1 cellular context compared by ENCODE assay signal in the genomic region with DNA sequence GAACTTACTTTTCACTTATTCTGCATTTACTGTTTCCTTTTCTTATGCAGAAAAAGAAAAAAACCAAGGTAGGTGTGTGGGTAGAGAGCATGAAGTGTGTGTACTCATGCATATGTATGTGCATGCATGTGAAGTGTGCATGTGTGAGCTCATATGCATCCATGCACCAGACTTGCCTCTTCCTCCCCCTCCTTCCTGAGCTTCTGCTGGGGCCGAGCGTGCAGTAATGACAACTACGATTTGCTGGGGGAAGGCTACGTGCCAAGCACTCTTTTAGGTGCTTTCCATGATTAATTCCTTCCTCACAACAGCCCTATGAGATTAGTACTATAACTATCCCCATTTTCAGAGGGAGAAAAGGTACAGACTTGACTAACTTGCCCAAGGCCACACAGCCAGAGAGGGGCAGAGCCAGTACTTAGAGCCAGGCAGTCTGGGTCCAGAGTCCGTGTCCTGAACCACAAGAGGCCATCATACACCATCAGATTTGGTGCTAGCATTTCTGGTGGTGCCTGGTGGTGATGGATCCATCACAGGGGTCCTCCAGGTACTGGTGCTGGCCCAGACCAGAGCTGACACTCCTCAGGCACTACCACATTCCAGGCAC.
TF ChIP-seq lines count a peak whose summit lies in the region.

No MANE protein-coding gene starts in this region.

TF ChIP-seq in HepG2, 621 proteins besides CTCF, POLR2A, EP300 and RAD21 (continued from another document):
- TF ChIP-seq, protein P1, sequence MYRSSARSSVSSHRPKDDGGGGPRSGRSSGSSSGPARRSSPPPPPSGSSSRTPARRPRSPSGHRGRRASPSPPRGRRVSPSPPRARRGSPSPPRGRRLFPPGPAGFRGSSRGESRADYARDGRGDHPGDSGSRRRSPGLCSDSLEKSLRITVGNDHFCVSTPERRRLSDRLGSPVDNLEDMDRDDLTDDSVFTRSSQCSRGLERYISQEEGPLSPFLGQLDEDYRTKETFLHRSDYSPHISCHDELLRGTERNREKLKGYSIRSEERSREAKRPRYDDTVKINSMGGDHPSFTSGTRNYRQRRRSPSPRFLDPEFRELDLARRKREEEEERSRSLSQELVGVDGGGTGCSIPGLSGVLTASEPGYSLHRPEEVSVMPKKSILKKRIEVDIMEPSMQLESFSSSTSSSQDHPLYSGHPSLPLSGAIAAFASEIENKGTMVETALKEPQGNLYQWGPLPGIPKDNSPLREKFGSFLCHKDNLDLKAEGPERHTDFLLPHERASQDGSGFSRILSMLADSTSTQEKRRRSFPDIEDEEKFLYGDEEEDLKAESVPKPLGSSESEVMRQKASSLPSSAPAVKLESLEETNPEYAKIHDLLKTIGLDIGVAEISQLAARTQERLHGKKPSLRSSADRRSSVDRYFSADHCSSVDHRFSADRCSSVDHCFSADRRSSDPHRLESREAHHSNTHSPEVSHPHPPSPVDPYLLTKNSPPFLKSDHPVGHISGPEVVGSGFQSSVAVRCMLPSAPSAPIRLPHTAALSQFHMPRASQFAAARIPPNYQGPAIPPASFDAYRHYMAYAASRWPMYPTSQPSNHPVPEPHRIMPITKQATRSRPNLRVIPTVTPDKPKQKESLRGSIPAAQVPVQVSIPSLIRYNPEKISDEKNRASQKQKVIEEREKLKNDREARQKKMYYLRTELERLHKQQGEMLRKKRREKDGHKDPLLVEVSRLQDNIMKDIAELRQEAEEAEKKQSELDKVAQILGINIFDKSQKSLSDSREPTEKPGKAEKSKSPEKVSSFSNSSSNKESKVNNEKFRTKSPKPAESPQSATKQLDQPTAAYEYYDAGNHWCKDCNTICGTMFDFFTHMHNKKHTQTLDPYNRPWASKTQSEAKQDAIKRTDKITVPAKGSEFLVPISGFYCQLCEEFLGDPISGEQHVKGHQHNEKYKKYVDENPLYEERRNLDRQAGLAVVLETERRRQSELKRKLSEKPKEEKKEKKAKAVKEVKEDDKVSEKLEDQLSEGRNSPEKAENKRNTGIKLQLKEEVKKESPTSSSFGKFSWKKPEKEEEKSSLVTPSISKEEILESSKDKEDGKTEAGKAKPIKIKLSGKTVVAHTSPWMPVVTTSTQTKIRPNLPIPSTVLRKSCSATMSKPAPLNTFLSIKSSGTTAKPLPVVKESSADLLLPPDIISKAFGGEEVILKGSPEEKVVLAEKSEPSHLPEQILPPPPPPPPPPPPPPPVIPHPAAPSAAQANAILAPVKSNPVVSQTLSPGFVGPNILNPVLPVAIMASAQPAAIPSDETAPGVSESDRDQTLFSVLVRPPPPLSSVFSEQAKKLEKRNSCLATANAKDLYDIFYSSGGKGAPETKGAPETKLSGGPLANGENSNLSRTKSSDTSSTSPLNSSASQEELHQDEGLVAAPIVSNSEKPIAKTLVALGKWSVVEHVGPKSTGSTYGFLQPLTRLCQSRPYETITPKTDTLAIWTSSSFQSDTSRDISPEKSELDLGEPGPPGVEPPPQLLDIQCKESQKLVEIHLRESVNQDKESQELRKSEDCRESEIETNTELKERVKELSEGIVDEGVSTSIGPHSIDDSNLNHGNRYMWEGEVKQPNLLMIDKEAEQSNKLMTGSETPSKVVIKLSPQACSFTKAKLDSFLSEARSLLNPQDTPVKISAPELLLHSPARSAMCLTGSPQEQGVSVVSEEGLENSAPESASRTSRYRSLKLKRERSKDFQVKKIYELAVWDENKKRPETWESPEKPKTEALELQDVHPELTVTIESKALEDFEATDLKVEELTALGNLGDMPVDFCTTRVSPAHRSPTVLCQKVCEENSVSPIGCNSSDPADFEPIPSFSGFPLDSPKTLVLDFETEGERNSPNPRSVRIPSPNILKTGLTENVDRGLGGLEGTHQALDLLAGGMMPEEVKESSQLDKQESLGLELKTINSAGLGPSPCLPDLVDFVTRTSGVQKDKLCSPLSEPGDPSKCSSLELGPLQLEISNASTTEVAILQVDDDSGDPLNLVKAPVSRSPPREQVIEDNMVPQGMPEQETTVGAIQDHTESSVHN (CRISPR knock-in tag; IDR thresholded peaks at IDR 0.05), result no peak
- TF ChIP-seq CC2D1A (CRISPR knock-in tag; IDR thresholded peaks at IDR 0.05), result no peak
- no peak for TF ChIP-seq JUNB (CRISPR knock-in tag; IDR thresholded peaks at IDR 0.05; ENCODE audit: borderline replicate concordance)
- no peak for TF ChIP-seq ZNF382 (CRISPR knock-in tag; IDR thresholded peaks at IDR 0.05; ENCODE audit: borderline replicate concordance)
- no peak for TF ChIP-seq SRY (CRISPR knock-in tag; IDR thresholded peaks at IDR 0.05)
- TF ChIP-seq, protein P2, sequence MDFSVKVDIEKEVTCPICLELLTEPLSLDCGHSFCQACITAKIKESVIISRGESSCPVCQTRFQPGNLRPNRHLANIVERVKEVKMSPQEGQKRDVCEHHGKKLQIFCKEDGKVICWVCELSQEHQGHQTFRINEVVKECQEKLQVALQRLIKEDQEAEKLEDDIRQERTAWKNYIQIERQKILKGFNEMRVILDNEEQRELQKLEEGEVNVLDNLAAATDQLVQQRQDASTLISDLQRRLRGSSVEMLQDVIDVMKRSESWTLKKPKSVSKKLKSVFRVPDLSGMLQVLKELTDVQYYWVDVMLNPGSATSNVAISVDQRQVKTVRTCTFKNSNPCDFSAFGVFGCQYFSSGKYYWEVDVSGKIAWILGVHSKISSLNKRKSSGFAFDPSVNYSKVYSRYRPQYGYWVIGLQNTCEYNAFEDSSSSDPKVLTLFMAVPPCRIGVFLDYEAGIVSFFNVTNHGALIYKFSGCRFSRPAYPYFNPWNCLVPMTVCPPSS (IDR thresholded peaks at IDR 0.05), result no peak
- peak; percentile 53; the same call in 1 of the 2 replicates for TF ChIP-seq RXRB (CRISPR knock-in tag; IDR thresholded peaks at IDR 0.05; ENCODE audit: borderline replicate concordance)
- no peak for TF ChIP-seq GABPA (IDR thresholded peaks at IDR 0.05; ENCODE audit: low read depth, low read length)
- TF ChIP-seq GABPA (CRISPR knock-in tag; IDR thresholded peaks at IDR 0.05; ENCODE audit: low read depth), result no peak
